1 cellular context compared by ENCODE assay signal in genomic region chr5:150519560-150519945, GRCh38.
TF ChIP-seq lines count a peak whose summit lies in the region.

No MANE protein-coding gene starts in this region.

TF ChIP-seq in WTC11, 78 proteins besides CTCF, POLR2A, EP300 and RAD21 (continued from another document):
- TF ChIP-seq, protein P1, sequence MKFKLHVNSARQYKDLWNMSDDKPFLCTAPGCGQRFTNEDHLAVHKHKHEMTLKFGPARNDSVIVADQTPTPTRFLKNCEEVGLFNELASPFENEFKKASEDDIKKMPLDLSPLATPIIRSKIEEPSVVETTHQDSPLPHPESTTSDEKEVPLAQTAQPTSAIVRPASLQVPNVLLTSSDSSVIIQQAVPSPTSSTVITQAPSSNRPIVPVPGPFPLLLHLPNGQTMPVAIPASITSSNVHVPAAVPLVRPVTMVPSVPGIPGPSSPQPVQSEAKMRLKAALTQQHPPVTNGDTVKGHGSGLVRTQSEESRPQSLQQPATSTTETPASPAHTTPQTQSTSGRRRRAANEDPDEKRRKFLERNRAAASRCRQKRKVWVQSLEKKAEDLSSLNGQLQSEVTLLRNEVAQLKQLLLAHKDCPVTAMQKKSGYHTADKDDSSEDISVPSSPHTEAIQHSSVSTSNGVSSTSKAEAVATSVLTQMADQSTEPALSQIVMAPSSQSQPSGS (CRISPR knock-in tag; IDR thresholded peaks at IDR 0.05; ENCODE audit: borderline replicate concordance, low read depth), result no peak
